Comparison of ENCODE assay signal across 22 cellular contexts in genomic region chr2:170514140-170514539, GRCh38.
"Had no signal": no experiment of that assay in that cellular context is flagged by ENCODE, and none has a peak within 500 bp of the region (broad histone marks: within the 10 kb centered on the region; RNA-seq: fewer than 3 reads in every experiment).

No MANE protein-coding gene starts in this region.

- ATAC-seq: activated T-helper 17 cell treated with anti-CD3 and anti-CD28 coated beads, Interleukin-2, amount 50 U/mL, for 72 hours; T-helper 17 cell had no signal

- H3K9me3 ChIP-seq: Peyer's patch had no signal

- H3K36me3 ChIP-seq: brain microvascular endothelial cell, cardiac muscle cell, Peyer's patch had no signal

- H3K4me1 ChIP-seq: Peyer's patch had no signal

- DNase-seq: activated B cell treated with CpG ODN at 0.5 μM for 24 hours; activated CD4-positive, alpha-beta T cell treated with anti-CD3 and anti-CD28 coated beads for 1 hour; activated CD4-positive, alpha-beta T cell treated with anti-CD3 and anti-CD28 coated beads, Interleukin-2, amount 10 ng/mL, durations not matched to agents 24 days and 14 days; activated CD4-positive, alpha-beta T cell treated with anti-CD3 and anti-CD28 coated beads, Interleukin-2, amount 50 U/mL, for 48 hours; activated gamma-delta T cell treated with Interleukin-2 at 50 U/mL for 16 hours; activated naive CD4-positive, alpha-beta T cell treated with anti-CD3 and anti-CD28 coated beads, Interleukin-2, amount 10 ng/mL, durations not matched to agents 7 days and 5 days; activated naive CD8-positive, alpha-beta T cell treated with anti-CD3 and anti-CD28 coated beads for 36 hours; activated T-cell treated with anti-CD3 and anti-CD28 coated beads, Interleukin-2, amount 50 U/mL, for 48 hours; brain microvascular endothelial cell; MM.1S; NCI-H1105 treated with DMSO at 0.1 percent for 48 hours; NCI-H1436 treated with DMSO at 0.1 percent for 48 hours; NCI-H187; NCI-H2081; NCI-H446; NCI-H524; Peyer's patch; SHP77 treated with DMSO at 0.1 percent for 48 hours; T-helper 17 cell; T-helper 9 cell had no signal

- H3K27me3 ChIP-seq: brain microvascular endothelial cell, cardiac muscle cell, Peyer's patch had no signal

- H3K27ac ChIP-seq: brain microvascular endothelial cell, cardiac muscle cell, Peyer's patch had no signal

- H3K4me3 ChIP-seq: cardiac muscle cell, Peyer's patch had no signal
